ENCODE assay signal across 34 cellular contexts in the genomic region with DNA sequence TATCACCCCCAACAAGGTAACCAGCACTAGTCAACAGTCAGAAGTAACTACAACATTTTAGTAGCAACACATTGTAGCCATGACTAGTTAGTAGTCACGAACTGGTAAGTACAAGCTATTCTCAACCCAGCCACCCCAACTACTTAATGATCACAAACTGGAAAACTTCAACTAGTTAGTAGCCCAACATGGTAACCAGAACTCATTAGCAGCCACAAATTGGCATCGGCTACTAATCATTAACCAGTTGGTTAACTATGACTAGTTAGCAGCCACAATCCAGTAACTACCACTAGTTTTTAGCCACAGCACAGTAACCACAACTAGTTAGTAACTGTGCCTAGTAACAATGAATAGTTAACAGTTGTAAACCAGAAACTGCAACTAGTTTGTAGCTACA.
DNase-seq lines count a peak whose midpoint lies in the region; ATAC-seq, FAIRE-seq and TF ChIP-seq lines count a peak whose summit lies in the region.
"Had no signal": no experiment of that assay in that cellular context is flagged by ENCODE, and none has a peak within 500 bp of the region (broad histone marks: within the 10 kb centered on the region; RNA-seq: fewer than 3 reads in every experiment).

No MANE protein-coding gene starts in this region.

- H2BK120ac ChIP-seq in H1 (replicated peaks; ENCODE audit: low read depth, low read length), result no peak overlapping the region

- H2BK12ac ChIP-seq in H1 (ENCODE audit: low read depth, low read length), result no peak overlapping the region

- no peaks in the 10 kb centered on the region for H3K23me2 ChIP-seq in H1 (ENCODE audit: low read depth, low read length)

- intact Hi-C loops in K562 (cut with micrococcal nuclease), result no loop called here
- intact Hi-C loops in prostate gland (cut with DNase I), result no loop called here

- H3K4me2 ChIP-seq in astrocyte (ENCODE audit: low read length) (no peak overlapping the region), K562 (ENCODE audit: insufficient read depth, low read length) (no peak overlapping the region), H1 (ENCODE audit: insufficient read depth in 1 of 2, low read depth in 2 of 2, low read length in 2 of 2) (no peak overlapping the region)
- H3K4me2 ChIP-seq: A549; BLaER1; BLaER1 treated with 17β-estradiol and CSF1 and Interleukin-3, amounts not matched to agents 10 nM and 100 nM had no signal

- H2AFZ ChIP-seq in astrocyte (ENCODE audit: low read depth, low read length) (no peak overlapping the region), K562 (ENCODE audit: low read depth, low read length) (no peak overlapping the region), H1 (ENCODE audit: low read length) (no peak overlapping the region)

- in situ Hi-C loops in K562 (cut with MboI), result no loop called here

- no peak overlapping the region for H4K91ac ChIP-seq in H1 (replicated peaks; ENCODE audit: insufficient read length, low read length)

- no peak overlapping the region for H3K27ac ChIP-seq in astrocyte (ENCODE audit: low read depth, low read length)
- no peak overlapping the region for H3K27ac ChIP-seq in K562 (ENCODE audit: extremely low read depth, low read depth, low read length)
- no peak overlapping the region for H3K27ac ChIP-seq in H1 (ENCODE audit: low read depth, low read length)
- no peak overlapping the region for H3K27ac ChIP-seq in prostate gland
- H3K27ac ChIP-seq: 22Rv1; A549; BLaER1; BLaER1 treated with 17β-estradiol and CSF1 and Interleukin-3, amounts not matched to agents 10 nM and 100 nM; C4-2B had no signal

- H3K36me3 ChIP-seq in astrocyte (ENCODE audit: insufficient read depth, low read length), result no peaks in the 10 kb centered on the region
- H3K36me3 ChIP-seq in K562 (ENCODE audit: control insufficient read depth, insufficient read depth, low read length), result no peaks in the 10 kb centered on the region
- H3K36me3 ChIP-seq in H1 (ENCODE audit: control insufficient read depth in 2 of 4, insufficient read depth in 4 of 4, low read length in 3 of 4), result no peaks in the 10 kb centered on the region
- no peaks in the 10 kb centered on the region for H3K36me3 ChIP-seq in prostate gland
- H3K36me3 ChIP-seq: BE2C; BLaER1; BLaER1 treated with 17β-estradiol and CSF1 and Interleukin-3, amounts not matched to agents 10 nM and 100 nM had no signal

- WGBS in K562 (ENCODE audit: insufficient coverage, low coverage, missing lambda C conversion rate), result 0% methylated on average over 2 of the region's 2 CpGs
- WGBS in H1 (ENCODE audit: extremely low coverage in 1 of 2, insufficient coverage in 1 of 2, insufficient read length in 1 of 2, insufficient replicate concordance in 2 of 2, low coverage in 1 of 2, low lambda C conversion rate in 2 of 2, missing lambda C conversion rate in 1 of 2), 2 experiments, result 100% methylated on average over 2 of the region's 2 CpGs; no CpG with 5 or more reads in 1 of the 2 experiments
- 94% methylated on average over 2 of the region's 2 CpGs for WGBS in prostate gland

- peaks cover 6% of the 10 kb centered on the region for H3K9me3 Mint-ChIP-seq in astrocyte (ENCODE audit: unreplicated experiment)
- H3K9me3 Mint-ChIP-seq in immature natural killer cell, result peaks cover 2 to 9% (median 5%) of the 10 kb centered on the region in 6 donors

- FAIRE-seq in astrocyte (lab: Jason Lieb, UNC) (peak; percentile 23), K562 (lab: Jason Lieb, UNC) (no peak), H1 (lab: Jason Lieb, UNC) (no peak), D721Med (lab: Jason Lieb, UNC) (no peak)
- FAIRE-seq: A204.1, A549 had no signal

- H4K8ac ChIP-seq in H1 (ENCODE audit: extremely low read depth, insufficient read depth, low read length), result no peak overlapping the region

- H3K23ac ChIP-seq in H1 (ENCODE audit: insufficient read length), result no peak overlapping the region

- BruUV-seq in K562 (replicated peaks; lab: Mats Ljungman, UMichigan), result no TSS peak

- DNase-seq in astrocyte (ENCODE audit: low read depth), result no peak
- DNase-seq in K562 (ENCODE audit: extremely low read depth in 1 of 4, low spot score in 3 of 4), result no peak
- no peak for DNase-seq in H1 (ENCODE audit: low read depth in 1 of 2, low spot score in 2 of 2)
- DNase-seq in immature natural killer cell, result no peak
- DNase-seq in D721Med (ENCODE audit: insufficient read length, low spot score), result no peak
- no peak for DNase-seq in prostate gland (ENCODE audit: low spot score)
- DNase-seq: 8988T; ACHN; AML-193; BE2C; C1 segment of cervical spinal cord; Caco-2; Calu3; CD4-positive, alpha-beta memory T cell; CD4-positive, alpha-beta T cell; CD4-positive, CD25-positive, alpha-beta regulatory T cell; CD8-positive, alpha-beta memory T cell; CD8-positive, alpha-beta T cell; COR-L47; DMS 273 treated with DMSO at 0.1 percent for 48 hours; DMS153; DMS53; DMS79; DMS79 treated with DMSO at 0.1 percent for 48 hours; DND-41; EL had no signal

- H4K5ac ChIP-seq in H1 (ENCODE audit: insufficient read length, low read depth, low read length), result no peak overlapping the region

- no peak overlapping the region for H2BK5ac ChIP-seq in H1 (ENCODE audit: low read depth, low read length)

- no peak overlapping the region for H3K56ac ChIP-seq in H1 (replicated peaks; ENCODE audit: insufficient read length, low read depth, low read length)

- CTCF ChIA-PET in K562 (lab: Yijun Ruan, JAX; ENCODE audit: low intra/inter-chr PET ratio), result no interaction called here
- CTCF ChIA-PET in H1 (lab: Charles Lee; ENCODE audit: partially characterized antibody), result no interaction called here

- no peaks in the 10 kb centered on the region for H3K9me1 ChIP-seq in K562 (ENCODE audit: control insufficient read depth, insufficient read depth, low read length)

- no peak for TF ChIP-seq POLR2A in K562 (conservative IDR thresholded peaks at IDR 0.05)
- TF ChIP-seq POLR2A in H1 (IDR thresholded peaks at IDR 0.05; ENCODE audit: control extremely low read depth in 1 of 2, low read depth in 2 of 2, low read length in 2 of 2), result no peak
- no peak for TF ChIP-seq POLR2A in prostate gland (IDR thresholded peaks at IDR 0.05)

- H2BK20ac ChIP-seq in H1 (ENCODE audit: low read length), result no peak overlapping the region

- TF ChIP-seq EP300 in K562 (IDR thresholded peaks at IDR 0.05; ENCODE audit: low read length), result no peak
- TF ChIP-seq EP300 in H1 (IDR thresholded peaks at IDR 0.05; ENCODE audit: borderline replicate concordance in 1 of 2, low read depth in 2 of 2, low read length in 2 of 2), result no peak

- H3K36me3 Mint-ChIP-seq in astrocyte (ENCODE audit: low read depth, unreplicated experiment), result no peaks in the 10 kb centered on the region
- no peaks in the 10 kb centered on the region for H3K36me3 Mint-ChIP-seq in immature natural killer cell
- H3K36me3 Mint-ChIP-seq: CD14-positive monocyte; CD4-positive, alpha-beta memory T cell; CD4-positive, CD25-positive, alpha-beta regulatory T cell; CD8-positive, alpha-beta memory T cell; CD8-positive, alpha-beta T cell had no signal

- no peak for ATAC-seq in K562
- ATAC-seq: A549; CD8-positive, alpha-beta T cell had no signal

- H2AK5ac ChIP-seq in H1 (ENCODE audit: low read depth, low read length), result no peak overlapping the region

- TF ChIP-seq CTCF in astrocyte (IDR thresholded peaks at IDR 0.05; ENCODE audit: insufficient read depth, low read depth, low read length) (no peak), K562 (IDR thresholded peaks at IDR 0.05 in 2 of 3, conservative IDR thresholded peaks at IDR 0.05 in 1 of 3; ENCODE audit: insufficient read depth in 2 of 3, low read depth in 1 of 3, low read length in 3 of 3) (no peak), H1 (IDR thresholded peaks at IDR 0.05; ENCODE audit: control extremely low read depth in 1 of 3, insufficient read depth in 1 of 3, low read depth in 1 of 3, low read length in 3 of 3) (no peak), D721Med (IDR thresholded peaks at IDR 0.05; ENCODE audit: insufficient read depth, missing control alignments) (no peak), prostate gland (IDR thresholded peaks at IDR 0.05) (no peak)

- no peak overlapping the region for H3K27ac Mint-ChIP-seq in astrocyte (ENCODE audit: unreplicated experiment)
- no peak overlapping the region for H3K27ac Mint-ChIP-seq in immature natural killer cell
- H3K27ac Mint-ChIP-seq: B cell; CD14-positive monocyte; CD4-positive, alpha-beta memory T cell; CD4-positive, alpha-beta T cell; CD4-positive, CD25-positive, alpha-beta regulatory T cell; CD8-positive, alpha-beta memory T cell; CD8-positive, alpha-beta T cell had no signal

- H3K27me3 Mint-ChIP-seq in astrocyte (ENCODE audit: low read depth, unreplicated experiment) (no peaks in the 10 kb centered on the region), immature natural killer cell (ENCODE audit: low read depth in 3 of 3) (peaks cover 0 to 2% (median 0%) of the 10 kb centered on the region in 3 donors)
- H3K27me3 Mint-ChIP-seq: B cell; CD4-positive, alpha-beta memory T cell; CD4-positive, alpha-beta T cell; CD4-positive, CD25-positive, alpha-beta regulatory T cell had no signal

- no peak overlapping the region for H3K4me3 ChIP-seq in astrocyte (ENCODE audit: insufficient read depth, low read depth, low read length)
- H3K4me3 ChIP-seq in K562, result no peak overlapping the region
- H3K4me3 ChIP-seq in H1 (ENCODE audit: extremely low read depth in 1 of 4, insufficient read depth in 2 of 4, low read depth in 3 of 4, low read length in 4 of 4), result no peak overlapping the region
- no peak overlapping the region for H3K4me3 ChIP-seq in prostate gland
- H3K4me3 ChIP-seq: A549; BLaER1; BLaER1 treated with 17β-estradiol and CSF1 and Interleukin-3, amounts not matched to agents 10 nM and 100 nM had no signal

- H3K4ac ChIP-seq in H1 (replicated peaks; ENCODE audit: insufficient read length, low read depth, low read length), result no peak overlapping the region

- no peaks in the 10 kb centered on the region for H3K4me1 ChIP-seq in astrocyte (ENCODE audit: insufficient read depth, low read length)
- no peaks in the 10 kb centered on the region for H3K4me1 ChIP-seq in K562 (replicated peaks in 1 of 2; ENCODE audit: control insufficient read depth in 2 of 2, insufficient read depth in 2 of 2, low read length in 2 of 2)
- H3K4me1 ChIP-seq in H1 (replicated peaks in 1 of 4; ENCODE audit: control insufficient read depth in 3 of 4, insufficient read depth in 4 of 4, low read length in 3 of 4), result no peaks in the 10 kb centered on the region
- H3K4me1 ChIP-seq in prostate gland (replicated peaks), result no peaks in the 10 kb centered on the region
- H3K4me1 ChIP-seq: A549; BE2C; BLaER1; BLaER1 treated with 17β-estradiol and CSF1 and Interleukin-3, amounts not matched to agents 10 nM and 100 nM; Caco-2 had no signal

- H3K9ac ChIP-seq in astrocyte (ENCODE audit: low read length) (no peak overlapping the region), K562 (ENCODE audit: insufficient read depth in 1 of 2, low read depth in 2 of 2, low read length in 2 of 2) (no peak overlapping the region), H1 (replicated peaks in 1 of 4; ENCODE audit: extremely low read depth in 1 of 4, low read depth in 3 of 4, low read length in 3 of 4) (no peak overlapping the region)
- H3K9ac ChIP-seq: BLaER1; BLaER1 treated with 17β-estradiol and CSF1 and Interleukin-3, amounts not matched to agents 10 nM and 100 nM had no signal

- H2BK15ac ChIP-seq in H1 (ENCODE audit: low read length), result no peak overlapping the region

- H3K9me3 ChIP-seq in astrocyte (ENCODE audit: insufficient read depth, low read depth, low read length) (no peaks in the 10 kb centered on the region), K562 (replicated peaks; ENCODE audit: control insufficient read depth, insufficient read depth, low read depth, low read length) (no peaks in the 10 kb centered on the region), H1 (ENCODE audit: insufficient read depth in 2 of 2, low read depth in 1 of 2, low read length in 1 of 2) (no peaks in the 10 kb centered on the region), prostate gland (no peaks in the 10 kb centered on the region)
- H3K9me3 ChIP-seq: A549; BE2C; BLaER1; BLaER1 treated with 17β-estradiol and CSF1 and Interleukin-3, amounts not matched to agents 10 nM and 100 nM; Caco-2 had no signal

- no peaks in the 10 kb centered on the region for H4K20me1 ChIP-seq in astrocyte (ENCODE audit: insufficient read depth, low read length)
- no peaks in the 10 kb centered on the region for H4K20me1 ChIP-seq in K562 (replicated peaks; ENCODE audit: control insufficient read depth, insufficient read depth, low read length)
- H4K20me1 ChIP-seq in H1 (replicated peaks in 1 of 2; ENCODE audit: control insufficient read depth in 1 of 2, insufficient read depth in 2 of 2, low read length in 2 of 2), result no peaks in the 10 kb centered on the region
- H4K20me1 ChIP-seq: BLaER1; BLaER1 treated with 17β-estradiol and CSF1 and Interleukin-3, amounts not matched to agents 10 nM and 100 nM had no signal

- no peaks in the 10 kb centered on the region for H3K79me1 ChIP-seq in H1 (ENCODE audit: low read depth, low read length)

- H3K18ac ChIP-seq in H1 (ENCODE audit: extremely low read depth, low read length), result no peak overlapping the region

- no peaks in the 10 kb centered on the region for H3K4me1 Mint-ChIP-seq in astrocyte (ENCODE audit: low read depth, unreplicated experiment)
- no peaks in the 10 kb centered on the region for H3K4me1 Mint-ChIP-seq in immature natural killer cell
- H3K4me1 Mint-ChIP-seq: B cell; CD14-positive monocyte; CD4-positive, CD25-positive, alpha-beta regulatory T cell; CD8-positive, alpha-beta memory T cell had no signal

- H3K27me3 ChIP-seq in astrocyte (ENCODE audit: insufficient read depth, low read length), result no peaks in the 10 kb centered on the region
- H3K27me3 ChIP-seq in K562 (ENCODE audit: control insufficient read depth in 2 of 2, insufficient read depth in 2 of 2, low read length in 2 of 2), result no peaks in the 10 kb centered on the region
- no peaks in the 10 kb centered on the region for H3K27me3 ChIP-seq in H1 (replicated peaks in 1 of 4; ENCODE audit: control insufficient read depth in 3 of 4, extremely low read depth in 1 of 4, insufficient read depth in 3 of 4, low read length in 3 of 4)
- no peaks in the 10 kb centered on the region for H3K27me3 ChIP-seq in prostate gland (replicated peaks; ENCODE audit: insufficient read depth)
- H3K27me3 ChIP-seq: BE2C had no signal

- TF ChIP-seq RAD21 in K562 (CRISPR knock-in tag; conservative IDR thresholded peaks at IDR 0.05 in 1 of 2, IDR thresholded peaks at IDR 0.05 in 1 of 2), result no peak
- no peak for TF ChIP-seq RAD21 in H1 (IDR thresholded peaks at IDR 0.05 in 1 of 2, conservative IDR thresholded peaks at IDR 0.05 in 1 of 2; ENCODE audit: low read depth in 2 of 2, low read length in 2 of 2)

- H3K4me3 Mint-ChIP-seq in astrocyte (ENCODE audit: unreplicated experiment) (no peak overlapping the region), immature natural killer cell (no peak overlapping the region)
- H3K4me3 Mint-ChIP-seq: B cell; CD14-positive monocyte; CD4-positive, alpha-beta memory T cell; CD4-positive, alpha-beta T cell; CD4-positive, CD25-positive, alpha-beta regulatory T cell; CD8-positive, alpha-beta memory T cell; CD8-positive, alpha-beta T cell had no signal

- POLR2A ChIA-PET in K562 (lab: Yijun Ruan, JAX) (no interaction called here), H1 (lab: Charles Lee; ENCODE audit: partially characterized antibody) (no interaction called here)

- no peaks in the 10 kb centered on the region for H3K79me2 ChIP-seq in astrocyte (ENCODE audit: insufficient read depth, low read length)
- no peaks in the 10 kb centered on the region for H3K79me2 ChIP-seq in K562 (ENCODE audit: control insufficient read depth, insufficient read depth, low read length)
- no peaks in the 10 kb centered on the region for H3K79me2 ChIP-seq in H1 (ENCODE audit: control insufficient read depth in 1 of 2, insufficient read depth in 2 of 2, low read length in 2 of 2)

- H3K14ac ChIP-seq in H1 (ENCODE audit: insufficient read length), result no peak overlapping the region
